ENCODE assay signal across 7 cellular contexts in genomic region chr12:123329799-123330198, GRCh38.
"Had no signal": no experiment of that assay in that cellular context is flagged by ENCODE, and none has a peak within 500 bp of the region (broad histone marks: within the 10 kb centered on the region; RNA-seq: fewer than 3 reads in every experiment).

No MANE protein-coding gene starts in this region.

- H3K9me3 Mint-ChIP-seq: GM23338, H9, IgD-negative memory B cell had no signal

- H3K27me3 Mint-ChIP-seq: IgD-negative memory B cell had no signal

- H3K4me3 Mint-ChIP-seq: GM23338, H9, IgD-negative memory B cell had no signal

- H3K27ac Mint-ChIP-seq: GM23338, IgD-negative memory B cell had no signal

- FAIRE-seq: H1, H54, HepG2 had no signal

- DNase-seq: H9, HCEC 1CT had no signal

- H3K4me3 ChIP-seq: GM23338 had no signal

- ATAC-seq: GM23338, HepG2 had no signal

- H3K4me1 Mint-ChIP-seq: GM23338, H9 had no signal
